23 cellular contexts compared by ENCODE assay signal in the genomic region with DNA sequence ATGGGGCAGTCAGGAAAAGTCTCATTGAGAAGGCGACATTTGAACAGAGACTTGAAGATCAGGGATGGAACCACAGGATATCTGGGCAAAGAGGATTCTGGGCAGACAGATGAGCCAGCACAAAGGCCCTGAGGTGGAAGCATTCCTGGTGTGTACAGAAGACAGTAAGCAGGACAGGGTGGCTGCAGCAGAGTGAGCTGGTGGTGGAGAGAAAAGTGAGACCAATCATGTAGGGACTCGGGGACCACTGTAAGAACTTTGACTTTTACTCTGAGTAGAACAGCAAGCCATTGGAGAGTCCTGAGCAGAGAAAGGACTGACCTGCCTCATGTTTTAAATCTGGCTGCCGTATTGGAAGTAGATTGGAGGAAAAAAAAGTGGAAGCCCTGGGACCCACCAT.
"Had no signal": no experiment of that assay in that cellular context is flagged by ENCODE, and none has a peak within 500 bp of the region (broad histone marks: within the 10 kb centered on the region; RNA-seq: fewer than 3 reads in every experiment).

No MANE protein-coding gene starts in this region.

- H3K9me3 ChIP-seq: SK-N-SH had no signal

- ATAC-seq: Panc1, PC-3 had no signal

- DNase-seq: Kasumi-1, MM.1S, NCI-H1092 treated with DMSO at 0.1 percent for 48 hours, NCI-H1436, NCI-H187, NCI-H2029, NCI-H2081 treated with DMSO at 0.1 percent for 48 hours, NCI-H2171, NCI-H226, NCI-H446, NCI-H510A, NCI-H524 treated with DMSO at 0.1 percent for 48 hours, NCI-H69, NCI-H774, PC-3, SHP77, SK-N-SH, SW 1271 had no signal

- H3K4me2 ChIP-seq: KMS-11, SK-N-SH had no signal

- FAIRE-seq: HTR-8/SVneo had no signal

- H3K27ac ChIP-seq: HL-60, KMS-11, RWPE1 had no signal

- H3K9ac ChIP-seq: KMS-11, SK-N-SH had no signal
